In the genomic region with DNA sequence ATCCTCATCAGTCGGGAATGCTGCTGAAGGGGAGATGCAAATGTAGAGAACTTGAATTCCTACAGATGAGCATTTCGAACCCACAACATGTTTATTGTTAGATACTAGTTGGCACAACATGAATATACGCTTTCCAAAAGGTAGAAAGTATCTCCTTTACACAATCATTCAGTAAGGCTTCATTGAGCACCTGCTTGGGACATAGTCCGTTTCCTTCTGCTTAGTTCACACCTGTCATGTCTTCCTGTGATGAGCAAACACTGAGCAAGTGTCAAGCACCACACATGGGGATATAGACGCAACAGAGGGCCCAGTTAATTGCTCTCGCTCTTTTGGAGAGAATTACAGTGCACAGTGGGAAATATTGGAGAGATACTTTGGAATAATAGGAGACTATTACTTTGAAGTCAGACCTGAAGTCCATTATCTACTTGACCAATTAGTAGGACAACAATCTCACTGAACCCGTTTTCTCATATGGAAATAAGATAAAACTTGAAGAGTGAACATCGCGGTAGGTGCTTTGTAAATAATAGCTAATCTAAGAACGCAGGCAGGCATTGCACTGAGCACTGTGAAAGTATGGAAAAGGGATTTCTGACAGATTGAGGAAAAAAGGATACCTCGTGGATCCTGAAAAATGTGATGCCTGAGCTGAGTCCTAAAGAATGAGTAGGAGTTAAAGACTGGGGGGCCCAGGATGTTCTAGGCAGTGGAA, we compare ENCODE assay signal across 9 cellular contexts. TPM values are rescaled to one million over a fixed set of nuclear protein-coding genes. Genes with fewer than 3 reads are reported as not detected.
DNase-seq lines count a peak whose midpoint lies in the region; ATAC-seq and TF ChIP-seq lines count a peak whose summit lies in the region.
"Had no signal": no experiment of that assay in that cellular context is flagged by ENCODE, and none has a peak within 500 bp of the region (broad histone marks: within the 10 kb centered on the region; RNA-seq: fewer than 3 reads in every experiment).

No MANE protein-coding gene starts in this region.

- no peak overlapping the region for H3K4me3 Mint-ChIP-seq in CD4-positive, alpha-beta memory T cell
- no peak overlapping the region for H3K4me3 Mint-ChIP-seq in neural progenitor cell
- H3K4me3 Mint-ChIP-seq in stimulated activated memory B cell treated with anti-CD40 and anti-IgM and Interleukin-4, amounts not matched to agents 10 μg/mL and 1 μg/mL and 100 μg/mL, for 72 hours, result no peak overlapping the region

- peak overlapping the region; percentile 88 for H3K27ac ChIP-seq in CD4-positive, alpha-beta memory T cell (ENCODE audit: low read depth, low read length)
- H3K27ac ChIP-seq in dorsolateral prefrontal cortex, result peak overlapping the region in 3 of 59 donors; percentile 83 to 95 (median 94)
- H3K27ac ChIP-seq in neural progenitor cell, result no peak overlapping the region

- H3K79me2 ChIP-seq in neural progenitor cell (ENCODE audit: low read depth), result peaks cover 56% of the 10 kb centered on the region

- peak overlapping the region; percentile 86 for H3K9ac ChIP-seq in neural progenitor cell

- no peak for ATAC-seq in stimulated activated memory B cell treated with anti-CD40 and anti-IgM and Interleukin-4, amounts not matched to agents 10 μg/mL and 1 μg/mL and 100 μg/mL, for 72 hours
- ATAC-seq in GM18909 (IDR thresholded peaks at IDR 0.05; ENCODE audit: poor library complexity, unreplicated experiment), result no peak

- H3K4me2 ChIP-seq in neural progenitor cell, result peak overlapping the region; percentile 86

- H2AFZ ChIP-seq in neural progenitor cell (replicated peaks), result no peak overlapping the region

- POLR2A ChIA-PET in CD4-positive, alpha-beta memory T cell (lab: Charles Lee; ENCODE audit: partially characterized antibody), result interaction anchor here (0.6 to 4.1 kb wide), 6 partner anchors 13 to 421 kb away, joined by 3 to 42 read pairs (median 4); a partner anchor contains a TSS

- H3K36me3 Mint-ChIP-seq in CD4-positive, alpha-beta memory T cell, result peaks cover under 1 to 24% of the 10 kb centered on the region in 2 donors
- H3K36me3 Mint-ChIP-seq in neural progenitor cell, result peaks cover 2% of the 10 kb centered on the region
- peaks cover 15% of the 10 kb centered on the region for H3K36me3 Mint-ChIP-seq in stimulated activated memory B cell treated with anti-CD40 and anti-IgM and Interleukin-4, amounts not matched to agents 10 μg/mL and 1 μg/mL and 100 μg/mL, for 72 hours

- no peaks in the 10 kb centered on the region for H3K9me3 ChIP-seq in CD4-positive, alpha-beta memory T cell (ENCODE audit: control insufficient read depth in 1 of 2, low read length in 2 of 2)
- no peaks in the 10 kb centered on the region for H3K9me3 ChIP-seq in neural progenitor cell (ENCODE audit: low read depth)

- no peaks in the 10 kb centered on the region for H3K27me3 ChIP-seq in CD4-positive, alpha-beta memory T cell (ENCODE audit: insufficient read depth, low read length)
- H3K27me3 ChIP-seq in dorsolateral prefrontal cortex, result no peaks in the 10 kb centered on the region
- no peaks in the 10 kb centered on the region for H3K27me3 ChIP-seq in neural progenitor cell

- H4K20me1 ChIP-seq in neural progenitor cell (ENCODE audit: low read depth), result peaks cover 12% of the 10 kb centered on the region

- CTCF ChIA-PET in CD4-positive, alpha-beta memory T cell (lab: Charles Lee; ENCODE audit: partially characterized antibody), result interaction anchor here (1.4 to 1.5 kb wide), 2 partner anchors 49 to 51 kb away, joined by 3 to 4 read pairs; a partner anchor contains a TSS

- peaks cover 20 to 30% (median 24%) of the 10 kb centered on the region in 4 donors for H3K4me1 Mint-ChIP-seq in CD4-positive, alpha-beta memory T cell
- H3K4me1 Mint-ChIP-seq in neural progenitor cell, result peaks cover 14% of the 10 kb centered on the region
- peaks cover 25% of the 10 kb centered on the region for H3K4me1 Mint-ChIP-seq in stimulated activated memory B cell treated with anti-CD40 and anti-IgM and Interleukin-4, amounts not matched to agents 10 μg/mL and 1 μg/mL and 100 μg/mL, for 72 hours

- H3F3A ChIP-seq in neural progenitor cell (ENCODE audit: low read depth), result peaks cover 5% of the 10 kb centered on the region

- peaks cover 2% of the 10 kb centered on the region for H3K36me3 ChIP-seq in CD4-positive, alpha-beta memory T cell (ENCODE audit: insufficient read depth, low read length)
- H3K36me3 ChIP-seq in neural progenitor cell, result peaks cover 6% of the 10 kb centered on the region

- H3K4me1 ChIP-seq in CD4-positive, alpha-beta memory T cell (ENCODE audit: insufficient read depth, low read length), result peaks cover 37% of the 10 kb centered on the region
- peaks cover 11% of the 10 kb centered on the region for H3K4me1 ChIP-seq in neural progenitor cell

- H3K27me3 Mint-ChIP-seq in CD4-positive, alpha-beta memory T cell, result no peaks in the 10 kb centered on the region
- peaks cover 4% of the 10 kb centered on the region for H3K27me3 Mint-ChIP-seq in neural progenitor cell (ENCODE audit: insufficient read depth, low read depth)
- H3K27me3 Mint-ChIP-seq in stimulated activated memory B cell treated with anti-CD40 and anti-IgM and Interleukin-4, amounts not matched to agents 10 μg/mL and 1 μg/mL and 100 μg/mL, for 72 hours, result no peaks in the 10 kb centered on the region

- TF ChIP-seq CTCF in dorsolateral prefrontal cortex (IDR thresholded peaks at IDR 0.05 in 54 of 56, conservative IDR thresholded peaks at IDR 0.05 in 2 of 56; ENCODE audit: low read depth in 1 of 56, partially characterized antibody in 56 of 56), result no peak
- no peak for TF ChIP-seq CTCF in neural progenitor cell (IDR thresholded peaks at IDR 0.05)

- peak overlapping the region in 1 of 7 donors; percentile 85 for H3K27ac Mint-ChIP-seq in CD4-positive, alpha-beta memory T cell
- H3K27ac Mint-ChIP-seq in neural progenitor cell, result no peak overlapping the region
- H3K27ac Mint-ChIP-seq in stimulated activated memory B cell treated with anti-CD40 and anti-IgM and Interleukin-4, amounts not matched to agents 10 μg/mL and 1 μg/mL and 100 μg/mL, for 72 hours, result no peak overlapping the region

- DNase-seq in CD4-positive, alpha-beta memory T cell, result no peak
- DNase-seq in NAMALWA (ENCODE audit: low spot score), result peak; percentile 34
- no peak for DNase-seq in dorsolateral prefrontal cortex
- DNase-seq in neural progenitor cell (ENCODE audit: low spot score), result no peak
- DNase-seq in AG08395 (ENCODE audit: low spot score), result no peak
- no peak for DNase-seq in foreskin melanocyte
- DNase-seq: KG1 had no signal

- H3K4me3 ChIP-seq in CD4-positive, alpha-beta memory T cell (ENCODE audit: low read length in 2 of 2), result peak overlapping the region; percentile 77 to 97
- H3K4me3 ChIP-seq in dorsolateral prefrontal cortex (peak overlapping the region in 58 of 59 donors; percentile 55 to 100 (median 94)), neural progenitor cell (peak overlapping the region; percentile 73)

- no peaks in the 10 kb centered on the region for H3K9me3 Mint-ChIP-seq in CD4-positive, alpha-beta memory T cell
- H3K9me3 Mint-ChIP-seq in neural progenitor cell, result no peaks in the 10 kb centered on the region
- H3K9me3 Mint-ChIP-seq in stimulated activated memory B cell treated with anti-CD40 and anti-IgM and Interleukin-4, amounts not matched to agents 10 μg/mL and 1 μg/mL and 100 μg/mL, for 72 hours, result no peaks in the 10 kb centered on the region

- intact Hi-C loops in CD4-positive, alpha-beta memory T cell (cut with micrococcal nuclease), result loop anchor here (5.0 to 10.0 kb wide), 3 partner anchors 418 to 1023 kb away; a partner anchor contains a TSS
- intact Hi-C loops in dorsolateral prefrontal cortex (cut with DNase I), result loop anchor here (5.0 to 10.0 kb wide), 4 partner anchors 48 to 282 kb away; a partner anchor contains a TSS

RNA-seq across cellular contexts. Expression of a gene that starts 1.2 kb away (rescaled TPM):
- total RNA-seq in CD4-positive, alpha-beta memory T cell, result 10 to 100 TPM; 20.9 to 22.4 TPM
- polyA plus RNA-seq in CD4-positive, alpha-beta memory T cell, result 10 to 100 TPM; 27.8 to 33.7 TPM
- total RNA-seq in dorsolateral prefrontal cortex, result 10 to 100 TPM; 11.9 to 33.6 (median 22.9) TPM
- total RNA-seq in neural progenitor cell (ENCODE audit: low replicate concordance), result 129 and 199 TPM in 2 replicates

RNA-seq across cellular contexts. Expression of a gene that starts 1.3 kb away (rescaled TPM):
- total RNA-seq in CD4-positive, alpha-beta memory T cell, result 10 to 100 TPM; 55.1 to 55.8 TPM
- polyA plus RNA-seq in CD4-positive, alpha-beta memory T cell, result 100 to 1,000 TPM; 124 to 161 TPM
- total RNA-seq in dorsolateral prefrontal cortex (100 to 1,000 TPM in 116 of 120 experiments, 10 to 100 TPM in 4; 75.1 to 226 (median 141) TPM), neural progenitor cell (ENCODE audit: low replicate concordance) (14.6 and 17.3 TPM in 2 replicates)

RNA-seq across cellular contexts. Expression of a gene that starts 49.7 kb away (rescaled TPM):
- 10 to 100 TPM; 52.5 to 58.1 TPM for total RNA-seq in CD4-positive, alpha-beta memory T cell
- 10 to 100 TPM; 85.8 to 98.4 TPM for polyA plus RNA-seq in CD4-positive, alpha-beta memory T cell
- total RNA-seq in dorsolateral prefrontal cortex (10 to 100 TPM; 46.2 to 81.5 (median 64.4) TPM), neural progenitor cell (ENCODE audit: low replicate concordance) (22.4 and 45.6 TPM in 2 replicates)
